ENCODE assay signal across 16 cellular contexts in genomic region chr22:45852826-45853225, GRCh38.
"Had no signal": no experiment of that assay in that cellular context is flagged by ENCODE, and none has a peak within 500 bp of the region (broad histone marks: within the 10 kb centered on the region; RNA-seq: fewer than 3 reads in every experiment).

No MANE protein-coding gene starts in this region.

- H3K9me3 ChIP-seq: lower lobe of right lung had no signal

- H3K4me1 ChIP-seq: esophagus squamous epithelium, gastroesophageal sphincter, left ventricle myocardium inferior, lower lobe of right lung, right atrium auricular region had no signal

- H3K27ac ChIP-seq: esophagus squamous epithelium, gastroesophageal sphincter, left ventricle myocardium inferior, lower lobe of right lung, right atrium auricular region had no signal

- DNase-seq: effector memory CD8-positive, alpha-beta T cell; esophagus squamous epithelium; glutamatergic neuron; immature natural killer cell; left ventricle myocardium inferior; lower lobe of right lung; natural killer cell; posterior cingulate gyrus; small intestine; stimulated activated CD4-positive, alpha-beta T cell treated with anti-CD3 and anti-CD28 coated beads, Interleukin-12 subunit alpha, Interleukin-12 subunit beta, amount 100 ng/mL, for 4 hours; stimulated activated naive CD4-positive, alpha-beta T cell; trophoblast cell had no signal

- FAIRE-seq: keratinocyte, small intestine, urothelium cell line had no signal

- H3K4me3 ChIP-seq: esophagus squamous epithelium, gastroesophageal sphincter, left ventricle myocardium inferior, lower lobe of right lung, right atrium auricular region had no signal

- ATAC-seq: effector memory CD8-positive, alpha-beta T cell; gastroesophageal sphincter; lower lobe of right lung; natural killer cell had no signal

- H3K27me3 ChIP-seq: esophagus squamous epithelium, gastroesophageal sphincter, right atrium auricular region had no signal
